1 cellular context compared by ENCODE assay signal in genomic region chr14:42192659-42193425, GRCh38.
TF ChIP-seq lines count a peak whose summit lies in the region.

No MANE protein-coding gene starts in this region.

TF ChIP-seq in WTC11, 78 proteins besides CTCF, POLR2A, EP300 and RAD21 (continued from another document):
- TF ChIP-seq ZNF281 (CRISPR knock-in tag; IDR thresholded peaks at IDR 0.05) (no peak), ELF4 (CRISPR knock-in tag; IDR thresholded peaks at IDR 0.05; ENCODE audit: low read depth) (no peak), NFATC4 (CRISPR knock-in tag; IDR thresholded peaks at IDR 0.05) (no peak), IRF2 (CRISPR knock-in tag; IDR thresholded peaks at IDR 0.05; ENCODE audit: borderline replicate concordance, low read depth) (no peak)
